ENCODE assay signal across 17 cellular contexts in genomic region chr2:45404807-45405297, GRCh38.
A peak's percentile ranks its signal among the peaks of the same experiment; 100 is the strongest.
DNase-seq lines count a peak whose midpoint lies in the region; ATAC-seq and TF ChIP-seq lines count a peak whose summit lies in the region.
"Had no signal": no experiment of that assay in that cellular context is flagged by ENCODE, and none has a peak within 500 bp of the region (broad histone marks: within the 10 kb centered on the region; RNA-seq: fewer than 3 reads in every experiment).

No MANE protein-coding gene starts in this region.

- peaks cover 9% of the 10 kb centered on the region for H3K4me1 ChIP-seq in GM23248 (ENCODE audit: insufficient read depth)
- H3K4me1 ChIP-seq in fibroblast of lung (ENCODE audit: control insufficient read depth, extremely low read depth, insufficient read depth, low read length) = no peaks in the 10 kb centered on the region
- H3K4me1 ChIP-seq in uterus = peaks cover 0 to 6% of the 10 kb centered on the region in 2 donors
- H3K4me1 ChIP-seq: testis had no signal

- TF ChIP-seq POLR2A in uterus (IDR thresholded peaks at IDR 0.05) = no peak

- ATAC-seq in GM19397 (IDR thresholded peaks at IDR 0.05; ENCODE audit: unreplicated experiment) = no peak
- ATAC-seq: stimulated activated memory B cell treated with anti-CD40 and anti-IgM and Interleukin-4, amounts not matched to agents 10 μg/mL and 1 μg/mL and 100 μg/mL, for 72 hours had no signal

- no peaks in the 10 kb centered on the region for H3K9me3 ChIP-seq in GM23248 (ENCODE audit: low read depth)
- H3K9me3 ChIP-seq in fibroblast of lung (ENCODE audit: control insufficient read depth, insufficient read depth, low read depth, low read length) = no peaks in the 10 kb centered on the region
- H3K9me3 ChIP-seq in uterus = no peaks in the 10 kb centered on the region
- H3K9me3 ChIP-seq: testis had no signal

- in situ Hi-C loops in GM23248 (cut with MboI) = no loop called here

- TF ChIP-seq CTCF in fibroblast of lung (conservative IDR thresholded peaks at IDR 0.05 in 1 of 2, IDR thresholded peaks at IDR 0.05 in 1 of 2; ENCODE audit: low read depth in 1 of 2, low read length in 2 of 2) (no peak), uterus (IDR thresholded peaks at IDR 0.05) (no peak)

- H4K20me1 ChIP-seq in GM23248 (ENCODE audit: insufficient read depth) (no peaks in the 10 kb centered on the region), fibroblast of lung (ENCODE audit: control insufficient read depth, extremely low read depth, insufficient read depth, low read length) (no peaks in the 10 kb centered on the region)

- no peaks in the 10 kb centered on the region for H3K79me2 ChIP-seq in GM23248 (ENCODE audit: insufficient read depth)
- H3K79me2 ChIP-seq in fibroblast of lung (ENCODE audit: control insufficient read depth, insufficient read depth, low read length) = no peaks in the 10 kb centered on the region

- H3K27me3 ChIP-seq in GM23248 (replicated peaks; ENCODE audit: insufficient read depth) (no peaks in the 10 kb centered on the region), fibroblast of lung (ENCODE audit: control insufficient read depth, insufficient read depth, low read length) (no peaks in the 10 kb centered on the region), uterus (no peaks in the 10 kb centered on the region)
- H3K27me3 ChIP-seq: testis had no signal

- H3K4me2 ChIP-seq in GM23248 (ENCODE audit: unreplicated experiment) (no peak overlapping the region), fibroblast of lung (ENCODE audit: extremely low read depth, insufficient read depth, low read length) (no peak overlapping the region)

- no peaks in the 10 kb centered on the region for H3F3A ChIP-seq in GM23248 (ENCODE audit: insufficient read depth)

- H3K9ac ChIP-seq in GM23248 (no peak overlapping the region), fibroblast of lung (ENCODE audit: insufficient read depth, low read length) (no peak overlapping the region)

- DNase-seq in GM23248 (peak; percentile 39), fibroblast of lung (ENCODE audit: low read depth in 2 of 2) (peak; percentile 60 to 65), kidney glomerular epithelial cell (lab: John Stamatoyannopoulos, UW) (peak; percentile 90), uterus (no peak), NCI-H2029 (lab: John Stamatoyannopoulos, UW) (no peak), NCI-H1417 (lab: John Stamatoyannopoulos, UW) (no peak)
- DNase-seq: activated CD8-positive, alpha-beta memory T cell treated with anti-CD3 and anti-CD28 coated beads, Interleukin-2, amount 50 U/mL, for 48 hours; activated naive CD8-positive, alpha-beta T cell treated with anti-CD3 and anti-CD28 coated beads, Interleukin-2, amount 10 ng/mL, durations not matched to agents 7 days and 5 days; effector CD8-positive, alpha-beta T cell; NCI-H1105 treated with DMSO at 0.1 percent for 48 hours; NCI-H446 treated with DMSO at 0.1 percent for 48 hours; nephron progenitor cell; small intestine; testis had no signal

- peak overlapping the region; percentile 9; the same call in 1 of the 2 replicates for H3K27ac ChIP-seq in GM23248
- H3K27ac ChIP-seq in fibroblast of lung (ENCODE audit: insufficient read depth, low read length) = no peak overlapping the region
- peak overlapping the region; percentile 21 to 35 for H3K27ac ChIP-seq in uterus
- H3K27ac ChIP-seq: SK-N-MC, testis had no signal

- H3K9me2 ChIP-seq in GM23248 (ENCODE audit: insufficient read depth) = no peaks in the 10 kb centered on the region

- H3K4me3 ChIP-seq in GM23248 = no peak overlapping the region
- no peak overlapping the region for H3K4me3 ChIP-seq in fibroblast of lung (replicated peaks in 1 of 4; ENCODE audit: control extremely low read depth in 1 of 4, insufficient read depth in 1 of 4, low read depth in 3 of 4, low read length in 4 of 4)
- H3K4me3 ChIP-seq in uterus = no peak overlapping the region
- H3K4me3 ChIP-seq: SK-N-MC, testis had no signal

- 18 to 30% methylated on average over 3 of the region's 3 CpGs for WGBS in GM23248 (ENCODE audit: low coverage in 1 of 2, low lambda C conversion rate in 2 of 2, missing lambda C conversion rate in 2 of 2), 2 experiments

- intact Hi-C loops in uterus (cut with DNase I; ENCODE audit: low total_unique reads) = no loop called here

- H3K36me3 ChIP-seq in GM23248 (ENCODE audit: low read depth) (no peaks in the 10 kb centered on the region), fibroblast of lung (ENCODE audit: control insufficient read depth, insufficient read depth, low read length) (no peaks in the 10 kb centered on the region), uterus (no peaks in the 10 kb centered on the region)

- no peak overlapping the region for H2AFZ ChIP-seq in GM23248
- H2AFZ ChIP-seq in fibroblast of lung (ENCODE audit: low read length) = no peak overlapping the region

Comparison
In these comparisons a context has a peak if more than half of its experiments do, and no peak if none do; other contexts are left out.
1. DNase-seq: peak in GM23248 (single experiment), fibroblast of lung (2 of 2) and kidney glomerular epithelial cell (single experiment); none in uterus (0 of 2), NCI-H2029 (single experiment) and NCI-H1417 (0 of 3).